16 cellular contexts compared by ENCODE assay signal in the genomic region with DNA sequence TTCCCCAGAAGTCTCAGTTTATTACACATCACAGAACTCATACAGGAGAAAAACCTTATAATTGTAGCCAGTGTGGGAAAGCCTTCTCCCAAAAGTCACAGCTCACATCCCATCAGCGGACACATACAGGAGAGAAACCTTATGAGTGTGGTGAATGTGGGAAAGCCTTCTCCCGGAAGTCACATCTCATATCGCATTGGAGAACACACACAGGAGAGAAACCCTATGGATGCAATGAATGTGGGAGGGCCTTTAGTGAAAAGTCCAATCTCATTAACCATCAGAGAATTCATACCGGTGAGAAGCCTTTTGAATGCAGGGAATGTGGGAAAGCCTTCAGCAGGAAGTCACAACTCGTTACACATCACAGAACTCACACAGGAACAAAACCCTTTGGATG. TPM values are rescaled to one million over a fixed set of nuclear protein-coding genes. Genes with fewer than 3 reads are reported as not detected.
DNase-seq lines count a peak whose midpoint lies in the region; ATAC-seq, FAIRE-seq and TF ChIP-seq lines count a peak whose summit lies in the region.
"Had no signal": no experiment of that assay in that cellular context is flagged by ENCODE, and none has a peak within 500 bp of the region (broad histone marks: within the 10 kb centered on the region; RNA-seq: fewer than 3 reads in every experiment).

No MANE protein-coding gene starts in this region.

- no peak for DNase-seq in H54 (ENCODE audit: insufficient read length, low spot score)
- no peak for DNase-seq in effector memory CD4-positive, alpha-beta T cell
- DNase-seq in AG20443 (ENCODE audit: low spot score) = no peak
- no peak for DNase-seq in left lung
- DNase-seq in H7 = no peak
- DNase-seq: activated CD4-positive, alpha-beta T cell treated with anti-CD3 and anti-CD28 coated beads, Interleukin-2, amount 10 ng/mL, durations not matched to agents 7 days and 5 days; amygdala; foreskin fibroblast; NCI-H2029; occipital lobe had no signal

- FAIRE-seq in H54 (lab: Jason Lieb, UNC) = peak; percentile 43

- H3K4me2 ChIP-seq in BLaER1 = no peak overlapping the region

- no peak for ATAC-seq in left lung
- no peak for ATAC-seq in activated T-helper 17 cell treated with anti-CD3 and anti-CD28 coated beads, Interleukin-2, amount 50 U/mL, for 72 hours (replicated peaks)

- H3K27me3 ChIP-seq in BLaER1 (no peaks in the 10 kb centered on the region), muscle layer of duodenum (ENCODE audit: low read depth, low read length) (no peaks in the 10 kb centered on the region), left lung (no peaks in the 10 kb centered on the region), H7 (ENCODE audit: control insufficient read depth, insufficient read depth, low read length) (no peaks in the 10 kb centered on the region)
- H3K27me3 ChIP-seq in effector memory CD4-positive, alpha-beta T cell (replicated peaks; ENCODE audit: control insufficient read depth, insufficient read depth, low read length, poor library complexity, severe bottlenecking) = no peaks in the 10 kb centered on the region

- TF ChIP-seq CTCF in left lung (IDR thresholded peaks at IDR 0.05) = no peak

- TF ChIP-seq POLR2A in H54 (IDR thresholded peaks at IDR 0.05; ENCODE audit: low read depth, low read length) = no peak

- H3K36me3 ChIP-seq in BLaER1 = peaks cover 97% of the 10 kb centered on the region
- H3K36me3 ChIP-seq in effector memory CD4-positive, alpha-beta T cell (ENCODE audit: control insufficient read depth, insufficient read depth, low read length) = peaks cover 37% of the 10 kb centered on the region
- H3K36me3 ChIP-seq in muscle layer of duodenum (ENCODE audit: control insufficient read depth in 1 of 2, insufficient read depth in 2 of 2, low read length in 2 of 2) = peaks cover 34 to 77% of the 10 kb centered on the region in 2 donors
- peaks cover 4 to 69% of the 10 kb centered on the region in 2 donors for H3K36me3 ChIP-seq in left lung
- H3K36me3 ChIP-seq in H7 (replicated peaks; ENCODE audit: control insufficient read depth, insufficient read depth, low read length) = peaks cover 30% of the 10 kb centered on the region

- H3K27me3 Mint-ChIP-seq in activated T-helper 17 cell treated with anti-CD3 and anti-CD28 coated beads, Interleukin-2, amount 50 U/mL, for 72 hours = no peaks in the 10 kb centered on the region
- H3K27me3 Mint-ChIP-seq: activated CD4-positive, alpha-beta T cell treated with anti-CD3 and anti-CD28 coated beads, Interleukin-2, amount 10 ng/mL, durations not matched to agents 7 days and 5 days had no signal

- no peak overlapping the region for H3K9ac ChIP-seq in BLaER1

- H3K4me1 ChIP-seq in BLaER1 (no peaks in the 10 kb centered on the region), muscle layer of duodenum (ENCODE audit: control insufficient read depth in 1 of 2, insufficient read depth in 2 of 2, low read length in 2 of 2) (no peaks in the 10 kb centered on the region), left lung (no peaks in the 10 kb centered on the region)
- no peaks in the 10 kb centered on the region for H3K4me1 ChIP-seq in effector memory CD4-positive, alpha-beta T cell (ENCODE audit: control insufficient read depth, insufficient read depth, low read length, poor library complexity, severe bottlenecking)

- H3K36me3 Mint-ChIP-seq in activated T-helper 17 cell treated with anti-CD3 and anti-CD28 coated beads, Interleukin-2, amount 50 U/mL, for 72 hours (ENCODE audit: low read depth) = peaks cover 68% of the 10 kb centered on the region

- no peak overlapping the region for H3K27ac ChIP-seq in BLaER1
- H3K27ac ChIP-seq in effector memory CD4-positive, alpha-beta T cell (ENCODE audit: insufficient read depth, low read length, poor library complexity, severe bottlenecking) = no peak overlapping the region
- no peak overlapping the region for H3K27ac ChIP-seq in muscle layer of duodenum (ENCODE audit: low read length)
- H3K27ac ChIP-seq in left lung = no peak overlapping the region
- H3K27ac ChIP-seq: C4-2B had no signal

- peaks cover 98% of the 10 kb centered on the region for H3K9me3 ChIP-seq in BLaER1
- H3K9me3 ChIP-seq in effector memory CD4-positive, alpha-beta T cell (ENCODE audit: control insufficient read depth, low read length) = peaks cover 79% of the 10 kb centered on the region
- peaks cover 79% of the 10 kb centered on the region in 2 donors for H3K9me3 ChIP-seq in muscle layer of duodenum (ENCODE audit: control insufficient read depth in 1 of 2, low read length in 2 of 2)
- peaks cover 59 to 100% of the 10 kb centered on the region in 2 donors for H3K9me3 ChIP-seq in left lung

- no peak overlapping the region for H3K4me3 Mint-ChIP-seq in activated T-helper 17 cell treated with anti-CD3 and anti-CD28 coated beads, Interleukin-2, amount 50 U/mL, for 72 hours
- H3K4me3 Mint-ChIP-seq: activated CD4-positive, alpha-beta T cell treated with anti-CD3 and anti-CD28 coated beads, Interleukin-2, amount 10 ng/mL, durations not matched to agents 7 days and 5 days; activated T-helper 1 cell treated with anti-CD3 and anti-CD28 coated beads, Interleukin-12 subunit alpha, Interleukin-12 subunit beta, Interleukin-2, Interleukin-4 antibody, amounts not matched to agents 30 ng/mL and 10 ng/mL and 1 ng/mL, durations not matched to agents 14 hours and 24 hours and 36 hours; T-helper 2 cell treated with Interferon-gamma antibody and Interleukin-4, amounts not matched to agents 5 μg/mL and 100 μg/mL, for 36 hours had no signal

- H4K20me1 ChIP-seq in BLaER1 = no peaks in the 10 kb centered on the region

- H3K4me1 Mint-ChIP-seq in activated T-helper 17 cell treated with anti-CD3 and anti-CD28 coated beads, Interleukin-2, amount 50 U/mL, for 72 hours = no peaks in the 10 kb centered on the region
- H3K4me1 Mint-ChIP-seq: activated CD4-positive, alpha-beta T cell treated with anti-CD3 and anti-CD28 coated beads, Interleukin-2, amount 10 ng/mL, durations not matched to agents 7 days and 5 days had no signal

- intact Hi-C loops in left lung (cut with DNase I) = no loop called here

- H3K4me3 ChIP-seq in BLaER1 (peak overlapping the region; percentile 36; the same call in 1 of the 2 replicates), muscle layer of duodenum (ENCODE audit: low read depth in 1 of 2, low read length in 2 of 2) (peak overlapping the region; percentile 40 to 58), left lung (no peak overlapping the region), H7 (ENCODE audit: insufficient read depth, low read depth, low read length) (no peak overlapping the region)
- peak overlapping the region; percentile 20 for H3K4me3 ChIP-seq in effector memory CD4-positive, alpha-beta T cell (ENCODE audit: insufficient read depth, low read depth, low read length, poor library complexity, severe bottlenecking)

- H3K27ac Mint-ChIP-seq in activated T-helper 17 cell treated with anti-CD3 and anti-CD28 coated beads, Interleukin-2, amount 50 U/mL, for 72 hours = no peak overlapping the region
- H3K27ac Mint-ChIP-seq: activated CD4-positive, alpha-beta T cell treated with anti-CD3 and anti-CD28 coated beads, Interleukin-2, amount 10 ng/mL, durations not matched to agents 7 days and 5 days; activated T-helper 1 cell treated with anti-CD3 and anti-CD28 coated beads, Interleukin-12 subunit alpha, Interleukin-12 subunit beta, Interleukin-2, Interleukin-4 antibody, amounts not matched to agents 30 ng/mL and 10 ng/mL and 1 ng/mL, durations not matched to agents 14 hours and 24 hours and 36 hours; T-helper 2 cell treated with Interferon-gamma antibody and Interleukin-4, amounts not matched to agents 5 μg/mL and 100 μg/mL, for 36 hours had no signal

- H3K9me3 Mint-ChIP-seq in activated T-helper 17 cell treated with anti-CD3 and anti-CD28 coated beads, Interleukin-2, amount 50 U/mL, for 72 hours = peaks cover 34% of the 10 kb centered on the region

RNA-seq across cellular contexts. Expression of gene ZNF84, which starts 20.1 kb away (rescaled TPM):
- 10 to 100 TPM; 17.3 to 24.5 TPM for total RNA-seq in left lung
- total RNA-seq in activated T-helper 17 cell treated with anti-CD3 and anti-CD28 coated beads, Interleukin-2, amount 50 U/mL, for 72 hours = 10 to 100 TPM; 13.7 to 30.0 TPM
- total RNA-seq in H7 (2014; rRNA removed; shearing (Covaris generic)) = 12.1 and 14.6 TPM in 2 replicates

RNA-seq across cellular contexts. Expression of gene ZNF140, which starts 23.3 kb away (rescaled TPM):
- 10 to 100 TPM; 12.2 to 14.4 TPM for total RNA-seq in left lung
- total RNA-seq in activated T-helper 17 cell treated with anti-CD3 and anti-CD28 coated beads, Interleukin-2, amount 50 U/mL, for 72 hours = 10 to 100 TPM in 1 of 2 donors, 1 to 10 TPM in 1; 8.9 to 14.5 TPM
- total RNA-seq in H7 (2014; rRNA removed; shearing (Covaris generic)) = 13.4 and 15.1 TPM in 2 replicates

Comparison
In these comparisons a context has a peak if more than half of its experiments do, and no peak if none do; other contexts are left out.
1. H3K4me3 ChIP-seq: peak in BLaER1 (single experiment), effector memory CD4-positive, alpha-beta T cell (single experiment) and muscle layer of duodenum (2 of 2); none in left lung (0 of 2) and H7 (single experiment).